ENCODE assay signal across 13 cellular contexts in the genomic region with DNA sequence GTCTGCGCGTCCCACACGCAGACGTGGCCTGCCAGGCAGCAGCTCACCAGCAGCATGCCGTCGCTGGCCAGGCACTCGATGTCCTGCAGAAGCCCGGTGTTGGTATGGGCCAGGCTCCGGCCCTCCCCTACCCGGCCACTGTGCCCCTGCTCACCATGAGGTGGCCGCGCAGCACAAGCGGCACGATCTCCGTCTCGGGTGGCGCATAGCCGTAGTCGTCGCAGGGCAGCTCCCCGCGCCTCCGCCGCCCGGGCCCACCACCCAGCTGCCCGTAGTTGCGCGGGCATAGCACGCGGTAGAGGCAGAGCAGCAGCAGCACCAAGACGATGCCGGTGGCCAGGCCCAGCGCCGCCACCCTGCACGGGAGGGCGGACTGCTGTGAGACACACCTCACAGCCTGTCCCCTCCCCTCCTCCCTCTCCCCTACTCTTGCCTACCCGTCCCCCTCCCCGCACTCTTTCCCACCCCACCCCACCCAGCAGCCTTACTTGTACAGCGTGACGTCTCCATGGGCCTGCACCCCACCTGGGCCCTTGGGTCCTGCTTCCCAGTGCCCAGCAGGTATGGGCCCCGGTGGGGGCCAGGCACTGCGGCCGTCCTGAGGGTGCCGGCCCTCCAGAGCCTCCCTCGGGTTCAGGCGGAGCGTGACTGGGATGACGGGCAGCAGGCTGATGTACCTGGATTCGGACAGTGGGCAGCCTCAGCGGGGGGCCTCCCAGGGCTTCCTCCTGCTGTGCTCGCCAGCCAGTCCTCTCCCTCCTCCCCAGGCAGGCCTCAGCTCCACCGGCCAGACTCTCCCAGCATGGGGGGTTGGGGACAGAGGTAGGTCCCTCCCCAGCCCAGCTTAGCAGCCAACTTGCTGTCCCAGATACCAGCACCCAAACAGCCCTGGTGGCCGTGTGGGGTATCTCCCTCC. TPM values are rescaled to one million over a fixed set of nuclear protein-coding genes. Genes with fewer than 3 reads are reported as not detected.
DNase-seq lines count a peak whose midpoint lies in the region; ATAC-seq and TF ChIP-seq lines count a peak whose summit lies in the region.
"Had no signal": no experiment of that assay in that cellular context is flagged by ENCODE, and none has a peak within 500 bp of the region (broad histone marks: within the 10 kb centered on the region; RNA-seq: fewer than 3 reads in every experiment).

No MANE protein-coding gene starts in this region.

- H3K4me3 Mint-ChIP-seq in stimulated activated naive CD8-positive, alpha-beta T cell treated with anti-CD3 and anti-CD28 coated beads, Interleukin-15, amount 100 ng/mL, for 72 hours: no peak overlapping the region
- H3K4me3 Mint-ChIP-seq: activated naive CD8-positive, alpha-beta T cell treated with anti-CD3 and anti-CD28 coated beads, Interleukin-2, amount 10 ng/mL, durations not matched to agents 7 days and 5 days; dendritic cell treated with granulocyte-macrophage colony-stimulating factor and Interleukin-4, amounts not matched to agents 40 ng/mL and 50 ng/mL, for 4 days; T-helper 1 cell treated with Interleukin-12 subunit alpha and Interleukin-12 subunit beta and Interleukin-4 antibody, amounts not matched to agents 30 μg/mL and 1 μg/mL, for 36 hours had no signal

- no peaks in the 10 kb centered on the region for H4K20me1 ChIP-seq in MM.1S (ENCODE audit: insufficient read depth, low read length)

- peak; percentile 8 for ATAC-seq in stimulated activated naive CD8-positive, alpha-beta T cell treated with anti-CD3 and anti-CD28 coated beads, Interleukin-15, amount 100 ng/mL, for 72 hours
- ATAC-seq in stimulated activated naive CD8-positive, alpha-beta T cell treated with anti-CD3 and anti-CD28 coated beads, Interleukin-15, Interleukin-2, amounts not matched to agents 100 U/mL and 50 U/mL, for 24 hours: no peak
- peak; percentile 3 for ATAC-seq in foreskin keratinocyte
- ATAC-seq in HG03571 (IDR thresholded peaks at IDR 0.05; ENCODE audit: unreplicated experiment): no peak

- H3K4me2 ChIP-seq in MM.1S (ENCODE audit: low read depth, low read length): no peak overlapping the region

- H3K36me3 ChIP-seq in MM.1S (replicated peaks; ENCODE audit: insufficient read depth, low read length): no peaks in the 10 kb centered on the region; the same call in 1 of the 2 replicates

- H3K27ac ChIP-seq in MM.1S (ENCODE audit: low read length): no peak overlapping the region
- H3K27ac ChIP-seq in foreskin keratinocyte: no peak overlapping the region
- H3K27ac ChIP-seq: C4-2B, GM23248 had no signal

- H3K27ac Mint-ChIP-seq in stimulated activated naive CD8-positive, alpha-beta T cell treated with anti-CD3 and anti-CD28 coated beads, Interleukin-15, amount 100 ng/mL, for 72 hours: peak overlapping the region in 1 of 2 donors; percentile 77
- H3K27ac Mint-ChIP-seq: dendritic cell treated with granulocyte-macrophage colony-stimulating factor and Interleukin-4, amounts not matched to agents 40 ng/mL and 50 ng/mL, for 4 days; T-helper 1 cell treated with Interleukin-12 subunit alpha and Interleukin-12 subunit beta and Interleukin-4 antibody, amounts not matched to agents 30 μg/mL and 1 μg/mL, for 36 hours had no signal

- no peaks in the 10 kb centered on the region for H3K9me2 ChIP-seq in MM.1S (replicated peaks; ENCODE audit: insufficient read depth, low read length)

- no peak overlapping the region for H3K9ac ChIP-seq in MM.1S (ENCODE audit: low read length)
- H3K9ac ChIP-seq: GM23248 had no signal

- no peak overlapping the region for H2AFZ ChIP-seq in MM.1S (ENCODE audit: low read length)
- H2AFZ ChIP-seq: GM23248 had no signal

- peaks cover 43% of the 10 kb centered on the region for H3K4me1 Mint-ChIP-seq in stimulated activated naive CD8-positive, alpha-beta T cell treated with anti-CD3 and anti-CD28 coated beads, Interleukin-15, amount 100 ng/mL, for 72 hours

- no peaks in the 10 kb centered on the region for H3K9me3 ChIP-seq in MM.1S (replicated peaks; ENCODE audit: insufficient read depth, low read length)

- peaks cover 7% of the 10 kb centered on the region; the same call in 1 of the 2 replicates for H3K4me1 ChIP-seq in MM.1S (ENCODE audit: low read length)
- H3K4me1 ChIP-seq in foreskin keratinocyte: no peaks in the 10 kb centered on the region

- no peak overlapping the region for H3K4me3 ChIP-seq in MM.1S (ENCODE audit: low read length)
- H3K4me3 ChIP-seq: GM23248 had no signal

- TF ChIP-seq CTCF in MM.1S (IDR thresholded peaks at IDR 0.05; ENCODE audit: low read length) (peak; percentile 7; the same call in 1 of the 2 replicates), foreskin keratinocyte (conservative IDR thresholded peaks at IDR 0.05) (no peak)

- no peaks in the 10 kb centered on the region for H3K27me3 Mint-ChIP-seq in stimulated activated naive CD8-positive, alpha-beta T cell treated with anti-CD3 and anti-CD28 coated beads, Interleukin-15, amount 100 ng/mL, for 72 hours
- H3K27me3 Mint-ChIP-seq: activated naive CD8-positive, alpha-beta T cell treated with anti-CD3 and anti-CD28 coated beads, Interleukin-2, amount 10 ng/mL, durations not matched to agents 7 days and 5 days; dendritic cell treated with granulocyte-macrophage colony-stimulating factor and Interleukin-4, amounts not matched to agents 40 ng/mL and 50 ng/mL, for 4 days had no signal

- H3F3A ChIP-seq in MM.1S (ENCODE audit: insufficient read depth, low read length): peaks cover 2% of the 10 kb centered on the region; the same call in 1 of the 2 replicates

- H3K27me3 ChIP-seq in MM.1S (replicated peaks; ENCODE audit: insufficient read depth, low read length) (no peaks in the 10 kb centered on the region), foreskin keratinocyte (no peaks in the 10 kb centered on the region)

- no peaks in the 10 kb centered on the region for H3K9me3 Mint-ChIP-seq in stimulated activated naive CD8-positive, alpha-beta T cell treated with anti-CD3 and anti-CD28 coated beads, Interleukin-15, amount 100 ng/mL, for 72 hours
- H3K9me3 Mint-ChIP-seq: activated naive CD8-positive, alpha-beta T cell treated with anti-CD3 and anti-CD28 coated beads, Interleukin-2, amount 10 ng/mL, durations not matched to agents 7 days and 5 days; dendritic cell treated with granulocyte-macrophage colony-stimulating factor and Interleukin-4, amounts not matched to agents 40 ng/mL and 50 ng/mL, for 4 days; T-helper 1 cell treated with Interleukin-12 subunit alpha and Interleukin-12 subunit beta and Interleukin-4 antibody, amounts not matched to agents 30 μg/mL and 1 μg/mL, for 36 hours had no signal

- DNase-seq in stimulated activated naive CD8-positive, alpha-beta T cell treated with anti-CD3 and anti-CD28 coated beads, Interleukin-15, amount 100 ng/mL, for 72 hours: no peak
- no peak for DNase-seq in stimulated activated naive CD8-positive, alpha-beta T cell treated with anti-CD3 and anti-CD28 coated beads, Interleukin-15, Interleukin-2, amounts not matched to agents 100 U/mL and 50 U/mL, for 24 hours
- DNase-seq in MM.1S (no peak), foreskin keratinocyte (no peak), NCI-H2107 treated with DMSO at 0.1 percent for 48 hours (lab: John Stamatoyannopoulos, UW; ENCODE audit: unreplicated experiment) (no peak)
- no peak for DNase-seq in stimulated activated CD8-positive, alpha-beta memory T cell treated with anti-CD3 and anti-CD28 coated beads, Interleukin-4, amount 100 ng/mL, for 48 hours
- DNase-seq in NK-92 treated with Interleukin-12 subunit alpha and Interleukin-12 subunit beta, amount 100 ng/mL, for 24 hours (lab: John Stamatoyannopoulos, UW): no peak
- DNase-seq: activated naive CD8-positive, alpha-beta T cell treated with anti-CD3 and anti-CD28 coated beads, Interleukin-2, amount 10 ng/mL, durations not matched to agents 7 days and 5 days; GM23248 had no signal

- no peaks in the 10 kb centered on the region for H3K79me2 ChIP-seq in MM.1S (ENCODE audit: low read length)

RNA-seq across cellular contexts. Expression of a gene that starts 37.6 kb away (rescaled TPM):
- total RNA-seq in foreskin keratinocyte: 16.0 and 18.0 TPM in 2 replicates
- polyA plus RNA-seq in foreskin keratinocyte: 15.4 and 16.5 TPM in 2 replicates

RNA-seq across cellular contexts. Expression of a gene that starts 57.3 kb away (rescaled TPM):
- 50.5 and 54.7 TPM in 2 replicates for total RNA-seq in foreskin keratinocyte
- polyA plus RNA-seq in foreskin keratinocyte: 33.0 and 36.2 TPM in 2 replicates

Comparison
In these comparisons a context has a peak if more than half of its experiments do, and no peak if none do; other contexts are left out.
1. ATAC-seq: peak in stimulated activated naive CD8-positive, alpha-beta T cell treated with anti-CD3 and anti-CD28 coated beads, Interleukin-15, amount 100 ng/mL, for 72 hours (single experiment) and foreskin keratinocyte (single experiment); none in stimulated activated naive CD8-positive, alpha-beta T cell treated with anti-CD3 and anti-CD28 coated beads, Interleukin-15, Interleukin-2, amounts not matched to agents 100 U/mL and 50 U/mL, for 24 hours (single experiment) and HG03571 (single experiment).